ENCODE assay signal across 28 cellular contexts in the genomic region with DNA sequence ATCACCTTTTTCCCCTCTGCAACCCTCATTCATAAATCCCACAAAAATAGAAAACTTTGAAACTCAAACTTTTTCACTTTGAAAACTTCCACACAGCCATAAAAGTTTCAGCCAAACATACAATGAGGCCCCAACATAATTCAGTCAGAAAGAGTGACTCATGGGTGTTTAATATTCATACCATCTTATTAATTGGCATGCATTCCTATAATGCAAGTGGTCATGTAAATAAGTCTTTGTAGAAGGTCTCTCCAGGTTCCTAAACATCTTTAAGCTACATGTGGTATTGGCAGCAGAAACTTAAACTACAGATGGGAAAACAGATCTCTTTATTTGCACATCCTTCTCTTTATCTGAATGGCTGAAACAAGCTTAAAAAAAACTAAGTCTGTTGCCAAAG.
"Had no signal": no experiment of that assay in that cellular context is flagged by ENCODE, and none has a peak within 500 bp of the region (broad histone marks: within the 10 kb centered on the region; RNA-seq: fewer than 3 reads in every experiment).

No MANE protein-coding gene starts in this region.

- DNase-seq: nephron progenitor cell; nucleus accumbens; posterior cingulate gyrus; psoas muscle; right cardiac atrium; right lobe of liver; sigmoid colon; small intestine; stimulated activated CD4-positive, alpha-beta T cell treated with anti-CD3 and anti-CD28 coated beads, Interleukin-15, amount 100 ng/mL, for 24 hours; stimulated activated CD4-positive, alpha-beta T cell treated with anti-CD3 and anti-CD28 coated beads, Interleukin-2, amount 100 ng/mL, for 24 hours; stimulated activated CD4-positive, alpha-beta T cell treated with anti-CD3 and anti-CD28 coated beads, Interleukin-2, amount 100 ng/mL, for 48 hours; stimulated activated CD4-positive, alpha-beta T cell treated with anti-CD3 and anti-CD28 coated beads, Interleukin-4, amount 100 ng/mL, for 24 hours; stimulated activated naive B cell treated with anti-CD40 and anti-IgM and Interleukin-4, amounts not matched to agents 10 μg/mL and 1 μg/mL and 100 μg/mL, for 72 hours; stimulated activated naive CD4-positive, alpha-beta T cell treated with Interleukin-2 at 50 U/mL for 16 hours; stomach; thyroid gland; trophoblast cell; upper lobe of left lung had no signal

- H3K27me3 ChIP-seq: neutrophil, right lobe of liver, sigmoid colon, stomach, thyroid gland, tibial nerve, upper lobe of left lung, vagina had no signal

- H3K36me3 ChIP-seq: neutrophil, right lobe of liver, sigmoid colon, stomach, thoracic aorta, thyroid gland, tibial nerve, upper lobe of left lung, vagina had no signal

- H3K4me1 ChIP-seq: parathyroid adenoma, psoas muscle, right lobe of liver, sigmoid colon, stomach, thyroid gland, tibial nerve, upper lobe of left lung, vagina had no signal

- H3K4me3 ChIP-seq: psoas muscle, right lobe of liver, sigmoid colon, stomach, thoracic aorta, thyroid gland, tibial nerve, upper lobe of left lung, vagina had no signal

- H3K4me1 Mint-ChIP-seq: neural crest cell; stimulated activated effector memory CD8-positive, alpha-beta T cell treated with anti-CD3 and anti-CD28 coated beads, Interleukin-12 subunit alpha, Interleukin-12 subunit beta, amount 100 ng/mL, for 72 hours; stimulated activated naive B cell treated with anti-CD40 and anti-IgM and Interleukin-4, amounts not matched to agents 10 μg/mL and 1 μg/mL and 100 μg/mL, for 72 hours had no signal

- H3K27ac Mint-ChIP-seq: natural killer cell treated with Interleukin-12 subunit alpha and Interleukin-12 subunit beta and Interleukin-15 and Interleukin-18, amount 100 ng/mL, for 72 hours; nephron progenitor cell; progenitor cell of endocrine pancreas; stimulated activated effector memory CD8-positive, alpha-beta T cell treated with anti-CD3 and anti-CD28 coated beads, Interleukin-12 subunit alpha, Interleukin-12 subunit beta, amount 100 ng/mL, for 72 hours; stimulated activated naive B cell treated with anti-CD40 and anti-IgM and Interleukin-4, amounts not matched to agents 10 μg/mL and 1 μg/mL and 100 μg/mL, for 72 hours; stimulated activated naive CD8-positive, alpha-beta T cell treated with anti-CD3 and anti-CD28 coated beads, Interleukin-15, Interleukin-2, amounts not matched to agents 100 ng/mL and 50 ng/mL, for 24 hours had no signal

- H3K27me3 Mint-ChIP-seq: natural killer cell treated with Interleukin-12 subunit alpha and Interleukin-12 subunit beta and Interleukin-15 and Interleukin-18, amount 100 ng/mL, for 72 hours; progenitor cell of endocrine pancreas; stimulated activated naive B cell treated with anti-CD40 and anti-IgM and Interleukin-4, amounts not matched to agents 10 μg/mL and 1 μg/mL and 100 μg/mL, for 72 hours; stimulated activated naive CD8-positive, alpha-beta T cell treated with anti-CD3 and anti-CD28 coated beads, Interleukin-15, Interleukin-2, amounts not matched to agents 100 ng/mL and 50 ng/mL, for 24 hours had no signal

- H3K36me3 Mint-ChIP-seq: natural killer cell treated with Interleukin-12 subunit alpha and Interleukin-12 subunit beta and Interleukin-15 and Interleukin-18, amount 100 ng/mL, for 72 hours; stimulated activated effector memory CD8-positive, alpha-beta T cell treated with anti-CD3 and anti-CD28 coated beads, Interleukin-12 subunit alpha, Interleukin-12 subunit beta, amount 100 ng/mL, for 72 hours; stimulated activated naive B cell treated with anti-CD40 and anti-IgM and Interleukin-4, amounts not matched to agents 10 μg/mL and 1 μg/mL and 100 μg/mL, for 72 hours had no signal

- H3K4me3 Mint-ChIP-seq: natural killer cell treated with Interleukin-12 subunit alpha and Interleukin-12 subunit beta and Interleukin-15 and Interleukin-18, amount 100 ng/mL, for 72 hours; nephron progenitor cell; neural crest cell; stimulated activated effector memory CD8-positive, alpha-beta T cell treated with anti-CD3 and anti-CD28 coated beads, Interleukin-12 subunit alpha, Interleukin-12 subunit beta, amount 100 ng/mL, for 72 hours; stimulated activated naive B cell treated with anti-CD40 and anti-IgM and Interleukin-4, amounts not matched to agents 10 μg/mL and 1 μg/mL and 100 μg/mL, for 72 hours; stimulated activated naive CD8-positive, alpha-beta T cell treated with anti-CD3 and anti-CD28 coated beads, Interleukin-15, Interleukin-2, amounts not matched to agents 100 ng/mL and 50 ng/mL, for 24 hours had no signal

- H3K27ac ChIP-seq: neutrophil, parathyroid adenoma, psoas muscle, right lobe of liver, sigmoid colon, stomach, thoracic aorta, thyroid gland, tibial nerve, upper lobe of left lung, vagina had no signal

- H3K9me3 ChIP-seq: neutrophil, psoas muscle, right lobe of liver, stomach, thoracic aorta, thyroid gland, tibial nerve, upper lobe of left lung, vagina had no signal

- H2AFZ ChIP-seq: parathyroid adenoma had no signal

- ATAC-seq: natural killer cell treated with Interleukin-12 subunit alpha and Interleukin-12 subunit beta and Interleukin-15 and Interleukin-18, amount 100 ng/mL, for 72 hours; psoas muscle; right cardiac atrium; right lobe of liver; stimulated activated effector memory CD8-positive, alpha-beta T cell treated with anti-CD3 and anti-CD28 coated beads, Interleukin-12 subunit alpha, Interleukin-12 subunit beta, amount 100 ng/mL, for 72 hours; stimulated activated naive B cell treated with anti-CD40 and anti-IgM and Interleukin-4, amounts not matched to agents 10 μg/mL and 1 μg/mL and 100 μg/mL, for 72 hours had no signal

- H3K9ac ChIP-seq: parathyroid adenoma had no signal
